In the genomic region with DNA sequence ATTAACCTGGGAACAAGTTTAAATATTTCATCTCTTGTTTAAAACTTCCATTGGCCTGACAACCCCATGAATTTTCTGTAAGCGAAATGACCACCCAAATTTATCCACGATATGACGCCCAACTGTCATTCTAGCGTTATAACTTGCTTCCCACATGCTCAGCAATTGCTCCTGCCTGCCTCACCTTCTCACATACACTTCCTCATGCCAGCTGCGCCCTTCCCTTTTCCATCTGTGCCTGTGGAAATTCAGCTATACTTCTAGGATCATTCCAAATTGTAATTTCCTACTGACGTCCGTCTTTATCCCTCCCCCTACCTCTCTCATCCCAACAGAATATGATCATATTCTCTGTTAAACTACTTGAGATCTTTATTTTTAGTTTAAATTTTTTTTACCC, we compare ENCODE assay signal across 19 cellular contexts.
"Had no signal": no experiment of that assay in that cellular context is flagged by ENCODE, and none has a peak within 500 bp of the region (broad histone marks: within the 10 kb centered on the region; RNA-seq: fewer than 3 reads in every experiment).

No MANE protein-coding gene starts in this region.

- H3K4me3 Mint-ChIP-seq: activated CD4-positive, alpha-beta memory T cell treated with anti-CD3 and anti-CD28 coated beads, Interleukin-2, amount 10 ng/mL, durations not matched to agents 7 days and 5 days; activated naive CD4-positive, alpha-beta T cell treated with anti-CD3 and anti-CD28 coated beads, Interleukin-2, amount 10 ng/mL, durations not matched to agents 7 days and 5 days; activated naive CD8-positive, alpha-beta T cell treated with anti-CD3 and anti-CD28 coated beads for 36 hours; activated T-cell treated with anti-CD3 and anti-CD28 coated beads, Interleukin-2, amount 50 U/mL, for 72 hours had no signal

- DNase-seq: activated CD4-positive, alpha-beta memory T cell treated with anti-CD3 and anti-CD28 coated beads, Interleukin-2, amount 10 ng/mL, durations not matched to agents 7 days and 5 days; activated CD4-positive, alpha-beta T cell treated with anti-CD3 and anti-CD28 coated beads, Interleukin-2, amount 50 U/mL, for 1 hour; activated CD4-positive, CD25-positive, alpha-beta regulatory T cell; activated gamma-delta T cell treated with Interleukin-2 at 50 U/mL for 16 hours; activated naive CD4-positive, alpha-beta T cell treated with anti-CD3 and anti-CD28 coated beads, Interleukin-2, amount 10 ng/mL, durations not matched to agents 7 days and 5 days; activated naive CD8-positive, alpha-beta T cell treated with anti-CD3 and anti-CD28 coated beads for 36 hours; activated T-cell treated with anti-CD3 and anti-CD28 coated beads, Interleukin-2, amount 50 U/mL, for 72 hours; brain microvascular endothelial cell; NCI-H1092; NCI-H1417 treated with DMSO at 0.1 percent for 48 hours; NCI-H1694; NCI-H2029 treated with DMSO at 0.1 percent for 48 hours; NCI-H446; NCI-H524; SIG-M5; T-helper 2 cell; T1000 had no signal

- H3K27me3 Mint-ChIP-seq: activated CD4-positive, alpha-beta memory T cell treated with anti-CD3 and anti-CD28 coated beads, Interleukin-2, amount 10 ng/mL, durations not matched to agents 7 days and 5 days; activated naive CD4-positive, alpha-beta T cell treated with anti-CD3 and anti-CD28 coated beads, Interleukin-2, amount 10 ng/mL, durations not matched to agents 7 days and 5 days; activated naive CD8-positive, alpha-beta T cell treated with anti-CD3 and anti-CD28 coated beads for 36 hours had no signal

- ATAC-seq: activated T-cell treated with anti-CD3 and anti-CD28 coated beads, Interleukin-2, amount 50 U/mL, for 72 hours had no signal

- H3K27ac ChIP-seq: brain microvascular endothelial cell, KMS-11 had no signal

- H3K36me3 Mint-ChIP-seq: activated naive CD4-positive, alpha-beta T cell treated with anti-CD3 and anti-CD28 coated beads, Interleukin-2, amount 10 ng/mL, durations not matched to agents 7 days and 5 days had no signal

- H3K9me3 Mint-ChIP-seq: activated CD4-positive, alpha-beta memory T cell treated with anti-CD3 and anti-CD28 coated beads, Interleukin-2, amount 10 ng/mL, durations not matched to agents 7 days and 5 days had no signal

- H3K27ac Mint-ChIP-seq: activated CD4-positive, alpha-beta memory T cell treated with anti-CD3 and anti-CD28 coated beads, Interleukin-2, amount 10 ng/mL, durations not matched to agents 7 days and 5 days; activated naive CD4-positive, alpha-beta T cell treated with anti-CD3 and anti-CD28 coated beads, Interleukin-2, amount 10 ng/mL, durations not matched to agents 7 days and 5 days; activated naive CD8-positive, alpha-beta T cell treated with anti-CD3 and anti-CD28 coated beads for 36 hours; activated T-cell treated with anti-CD3 and anti-CD28 coated beads, Interleukin-2, amount 50 U/mL, for 72 hours; activated T-helper 2 cell treated with anti-CD3 and anti-CD28 coated beads, Interferon-gamma antibody, Interleukin-2, Interleukin-4, amounts not matched to agents 10 μg/mL and 5 μg/mL and 100 μg/mL, durations not matched to agents 14 hours and 24 hours and 36 hours had no signal

- H3K4me1 Mint-ChIP-seq: activated CD4-positive, alpha-beta memory T cell treated with anti-CD3 and anti-CD28 coated beads, Interleukin-2, amount 10 ng/mL, durations not matched to agents 7 days and 5 days; activated naive CD4-positive, alpha-beta T cell treated with anti-CD3 and anti-CD28 coated beads, Interleukin-2, amount 10 ng/mL, durations not matched to agents 7 days and 5 days; activated naive CD8-positive, alpha-beta T cell treated with anti-CD3 and anti-CD28 coated beads for 36 hours had no signal

- H3K9ac ChIP-seq: KMS-11 had no signal

- H3K4me2 ChIP-seq: KMS-11 had no signal

- H3K36me3 ChIP-seq: brain microvascular endothelial cell had no signal

- H3K27me3 ChIP-seq: brain microvascular endothelial cell had no signal
